ENCODE assay signal across 23 cellular contexts in genomic region chr1:157319567-157319966, GRCh38.
"Had no signal": no experiment of that assay in that cellular context is flagged by ENCODE, and none has a peak within 500 bp of the region (broad histone marks: within the 10 kb centered on the region; RNA-seq: fewer than 3 reads in every experiment).

No MANE protein-coding gene starts in this region.

- DNase-seq: activated B cell treated with CpG ODN at 0.5 μM for 24 hours; activated CD4-positive, alpha-beta T cell treated with anti-CD3 and anti-CD28 coated beads for 48 hours; activated CD4-positive, alpha-beta T cell treated with anti-CD3 and anti-CD28 coated beads, Interleukin-2, amount 50 U/mL, for 1 hour; activated CD4-positive, alpha-beta T cell treated with anti-CD3 and anti-CD28 coated beads, Interleukin-2, amount 50 U/mL, for 48 hours; activated CD8-positive, alpha-beta memory T cell treated with anti-CD3 and anti-CD28 coated beads for 24 hours; activated CD8-positive, alpha-beta T cell treated with anti-CD3 and anti-CD28 coated beads for 36 hours; activated effector memory CD4-positive, alpha-beta T cell treated with Interleukin-2 at 50 U/mL for 16 hours; activated gamma-delta T cell treated with Interleukin-2 at 50 U/mL for 16 hours; activated naive CD4-positive, alpha-beta T cell treated with anti-CD3 and anti-CD28 coated beads for 36 hours; activated naive CD8-positive, alpha-beta T cell treated with anti-CD3 and anti-CD28 coated beads for 36 hours; activated naive CD8-positive, alpha-beta T cell treated with anti-CD3 and anti-CD28 coated beads, Interleukin-2, amount 50 U/mL, for 24 hours; activated T-cell treated with anti-CD3 and anti-CD28 coated beads, Interleukin-2, amount 50 U/mL, for 4 hours; adrenal gland; amygdala; aorta; body of pancreas; caudate nucleus; colonic mucosa; effector CD8-positive, alpha-beta T cell; foreskin fibroblast; head of caudate nucleus; T-helper 2 cell; WERI-Rb-1 had no signal
